ENCODE assay signal across 17 cellular contexts in genomic region chr16:4689864-4690704, GRCh38. TPM values are rescaled to one million over a fixed set of nuclear protein-coding genes. Genes with fewer than 3 reads are reported as not detected.
DNase-seq lines count a peak whose midpoint lies in the region; ATAC-seq, FAIRE-seq and TF ChIP-seq lines count a peak whose summit lies in the region.
"Had no signal": no experiment of that assay in that cellular context is flagged by ENCODE, and none has a peak within 500 bp of the region (broad histone marks: within the 10 kb centered on the region; RNA-seq: fewer than 3 reads in every experiment).

No MANE protein-coding gene starts in this region.

- CTCF ChIA-PET in OCI-LY7 (lab: Charles Lee; ENCODE audit: unreplicated experiment): no interaction called here

- no peaks in the 10 kb centered on the region for H3K9me3 ChIP-seq in left ventricle myocardium inferior (replicated peaks)
- no peaks in the 10 kb centered on the region for H3K9me3 ChIP-seq in OCI-LY7 (ENCODE audit: low read length)
- no peaks in the 10 kb centered on the region for H3K9me3 ChIP-seq in kidney (ENCODE audit: control insufficient read depth in 1 of 2, low read length in 2 of 2)
- no peaks in the 10 kb centered on the region for H3K9me3 ChIP-seq in upper lobe of right lung
- H3K9me3 ChIP-seq: SJSA1 had no signal

- intact Hi-C loops in Right ventricle myocardium superior (cut with DNase I) (no loop called here), left ventricle myocardium inferior (cut with micrococcal nuclease) (no loop called here), OCI-LY7 (cut with micrococcal nuclease; ENCODE audit: unreplicated experiment) (no loop called here), kidney (cut with DNase I) (no loop called here), upper lobe of right lung (cut with DNase I) (no loop called here)

- no peak overlapping the region for H3K9ac ChIP-seq in kidney (ENCODE audit: low read length in 2 of 2)

- H3K27me3 ChIP-seq in left ventricle myocardium inferior (ENCODE audit: low read depth) (no peaks in the 10 kb centered on the region), upper lobe of right lung (no peaks in the 10 kb centered on the region)
- H3K27me3 ChIP-seq: brain microvascular endothelial cell, SJSA1 had no signal

- H3K4me2 ChIP-seq in OCI-LY7 (ENCODE audit: low read length): no peak overlapping the region

- no peak overlapping the region for H3K27ac ChIP-seq in left ventricle myocardium inferior (replicated peaks)
- H3K27ac ChIP-seq in OCI-LY7 (ENCODE audit: low read depth, low read length, poor library complexity, severe bottlenecking): no peak overlapping the region
- H3K27ac ChIP-seq in kidney (ENCODE audit: low read depth in 2 of 2, low read length in 2 of 2): no peak overlapping the region
- H3K27ac ChIP-seq in upper lobe of right lung: no peak overlapping the region
- H3K27ac ChIP-seq: brain microvascular endothelial cell, SJSA1 had no signal

- H3K36me3 ChIP-seq in left ventricle myocardium inferior (peaks cover 31% of the 10 kb centered on the region), OCI-LY7 (ENCODE audit: insufficient read depth, low read length) (peaks cover 1% of the 10 kb centered on the region; the same call in 1 of the 2 replicates), kidney (ENCODE audit: control insufficient read depth in 1 of 2, insufficient read depth in 2 of 2, low read length in 2 of 2) (peaks cover 0 to 5% of the 10 kb centered on the region in 2 donors), upper lobe of right lung (peaks cover 35% of the 10 kb centered on the region)

- DNase-seq in Right ventricle myocardium superior: peak; percentile 32
- DNase-seq in left ventricle myocardium inferior: no peak
- no peak for DNase-seq in OCI-LY7 (ENCODE audit: low spot score)
- peak; percentile 49 for DNase-seq in kidney
- peak; percentile 65 for DNase-seq in upper lobe of right lung
- no peak for DNase-seq in stimulated activated CD4-positive, alpha-beta T cell treated with anti-CD3 and anti-CD28 coated beads, Interleukin-1b, Interleukin-23, amount 100 ng/mL, for 48 hours
- no peak for DNase-seq in superior temporal gyrus (ENCODE audit: extremely low spot score)
- DNase-seq: brain microvascular endothelial cell; DND-41; erythroblast; NCI-H146; NCI-H774; PC-3; stimulated activated CD8-positive, alpha-beta memory T cell treated with anti-CD3 and anti-CD28 coated beads, Interleukin-4, amount 100 ng/mL, for 48 hours had no signal

- H3K79me2 ChIP-seq in OCI-LY7 (ENCODE audit: insufficient read depth, low read depth, low read length): no peaks in the 10 kb centered on the region

- FAIRE-seq in kidney (lab: Jason Lieb, UNC): no peak
- FAIRE-seq: frontal cortex had no signal

- POLR2A ChIA-PET in OCI-LY7 (lab: Charles Lee): interaction anchor here (0.7 kb wide), 1 partner anchor 11 kb away, joined by 4 read pairs; no protein-coding TSS in a partner anchor

- no peaks in the 10 kb centered on the region for H3K9me2 ChIP-seq in OCI-LY7 (ENCODE audit: insufficient read depth, low read length)

- H4K20me1 ChIP-seq in OCI-LY7 (ENCODE audit: insufficient read depth, low read length): 0 out of 2 replicates have a peak, but pooled peaks cover 4% of the 10 kb centered on the region

- H3K4me3 ChIP-seq in left ventricle myocardium inferior (no peak overlapping the region), OCI-LY7 (ENCODE audit: low read depth, low read length, poor library complexity, severe bottlenecking) (no peak overlapping the region), kidney (ENCODE audit: low read length in 2 of 2) (no peak overlapping the region), upper lobe of right lung (no peak overlapping the region)
- H3K4me3 ChIP-seq: SJSA1 had no signal

- H3K4me1 ChIP-seq in left ventricle myocardium inferior (peaks cover 40% of the 10 kb centered on the region), OCI-LY7 (ENCODE audit: insufficient read depth, low read length, poor library complexity, severe bottlenecking) (peaks cover 12% of the 10 kb centered on the region), kidney (ENCODE audit: control insufficient read depth in 1 of 2, insufficient read depth in 1 of 2, low read depth in 1 of 2, low read length in 2 of 2) (peaks cover 0 to 17% of the 10 kb centered on the region in 2 donors), upper lobe of right lung (peaks cover 16% of the 10 kb centered on the region)

- BruUV-seq in OCI-LY7 (replicated peaks; lab: Mats Ljungman, UMichigan): TSS peak; percentile 59

- ATAC-seq in Right ventricle myocardium superior (ENCODE audit: poor library complexity): no peak
- no peak for ATAC-seq in upper lobe of right lung
- no peak for ATAC-seq in HG02884 (IDR thresholded peaks at IDR 0.05; ENCODE audit: unreplicated experiment)
- ATAC-seq: PC-3 had no signal

- TF ChIP-seq CTCF in left ventricle myocardium inferior (IDR thresholded peaks at IDR 0.05; ENCODE audit: borderline replicate concordance) (no peak), OCI-LY7 (conservative IDR thresholded peaks at IDR 0.05; ENCODE audit: low read length) (no peak), kidney (IDR thresholded peaks at IDR 0.05; ENCODE audit: borderline replicate concordance, extremely low read depth, insufficient read depth) (no peak), upper lobe of right lung (IDR thresholded peaks at IDR 0.05) (no peak)

- no peak overlapping the region for H2AFZ ChIP-seq in OCI-LY7 (ENCODE audit: low read length)

RNA-seq across cellular contexts. Expression of gene NUDT16L1, which starts 3.3 kb away (rescaled TPM):
- total RNA-seq in Right ventricle myocardium superior (52.8 TPM), left ventricle myocardium inferior (61.9 TPM), OCI-LY7 (2022) (15.9 and 18.9 TPM in 2 replicates), kidney (30.6 TPM), upper lobe of right lung (24.0 TPM)
- 14.9 and 17.8 TPM in 2 replicates for total RNA-seq in OCI-LY7 (2014; rRNA removed; shearing (Covaris generic))
- 69.4 TPM for polyA plus RNA-seq in kidney (ENCODE audit: insufficient read depth, low read depth, low replicate concordance)

RNA-seq across cellular contexts. Expression of gene ANKS3, which starts 44.0 kb away (rescaled TPM):
- total RNA-seq in Right ventricle myocardium superior: 9.1 TPM
- total RNA-seq in left ventricle myocardium inferior: 8.7 TPM
- total RNA-seq in OCI-LY7 (2014; rRNA removed; shearing (Covaris generic)): 17.6 and 19.5 TPM in 2 replicates
- total RNA-seq in OCI-LY7 (2022): 21.7 and 25.4 TPM in 2 replicates
- 27.6 TPM for total RNA-seq in kidney
- 20.7 TPM for polyA plus RNA-seq in kidney (ENCODE audit: insufficient read depth, low read depth, low replicate concordance)
- total RNA-seq in upper lobe of right lung: 20.6 TPM

RNA-seq across cellular contexts. Expression of gene DNAAF8, which starts 44.3 kb away (rescaled TPM):
- 1.2 TPM for total RNA-seq in Right ventricle myocardium superior
- total RNA-seq in left ventricle myocardium inferior: 0.77 TPM
- total RNA-seq in OCI-LY7 (2014; rRNA removed; shearing (Covaris generic)): 0.36 and 0.38 TPM in 2 replicates
- total RNA-seq in OCI-LY7 (2022): 1.1 TPM in 1 of 2 replicates, not detected in the other
- total RNA-seq in kidney: 1.8 TPM
- 4.0 TPM for polyA plus RNA-seq in kidney (ENCODE audit: insufficient read depth, low read depth, low replicate concordance)
- total RNA-seq in upper lobe of right lung: 0.58 TPM

Comparison
In these comparisons a context has a peak if more than half of its experiments do, and no peak if none do; other contexts are left out.
1. DNase-seq: peak in Right ventricle myocardium superior (single experiment), kidney (single experiment) and upper lobe of right lung (single experiment); none in left ventricle myocardium inferior (single experiment), OCI-LY7 (single experiment), stimulated activated CD4-positive, alpha-beta T cell treated with anti-CD3 and anti-CD28 coated beads, Interleukin-1b, Interleukin-23, amount 100 ng/mL, for 48 hours (single experiment) and superior temporal gyrus (single experiment).